ENCODE assay signal across 18 cellular contexts in genomic region chr7:31550432-31550831, GRCh38. TPM values are rescaled to one million over a fixed set of nuclear protein-coding genes. Genes with fewer than 3 reads are reported as not detected.
"Had no signal": no experiment of that assay in that cellular context is flagged by ENCODE, and none has a peak within 500 bp of the region (broad histone marks: within the 10 kb centered on the region; RNA-seq: fewer than 3 reads in every experiment).

No MANE protein-coding gene starts in this region.

- ATAC-seq: activated CD8-positive, alpha-beta memory T cell treated with anti-CD3 and anti-CD28 coated beads, Interleukin-2, amount 10 ng/mL, durations not matched to agents 7 days and 5 days; activated naive CD4-positive, alpha-beta T cell treated with anti-CD3 and anti-CD28 coated beads, Interleukin-2, amount 50 U/mL, for 72 hours; activated T-cell treated with anti-CD3 and anti-CD28 coated beads, Interleukin-2, amount 50 U/mL, for 4 hours; stimulated activated naive B cell treated with anti-CD40 and anti-IgM and Interleukin-4, amounts not matched to agents 10 μg/mL and 1 μg/mL and 100 μg/mL, for 72 hours had no signal

- DNase-seq: activated CD4-positive, alpha-beta T cell treated with anti-CD3 and anti-CD28 coated beads for 1 hour; activated CD4-positive, alpha-beta T cell treated with anti-CD3 and anti-CD28 coated beads, Interleukin-2, amount 50 U/mL, for 48 hours; activated CD8-positive, alpha-beta memory T cell treated with anti-CD3 and anti-CD28 coated beads, Interleukin-2, amount 10 ng/mL, durations not matched to agents 7 days and 5 days; activated effector memory CD4-positive, alpha-beta T cell treated with anti-CD3 and anti-CD28 coated beads, Interleukin-2, amount 50 U/mL, for 16 hours; activated T-cell treated with anti-CD3 and anti-CD28 coated beads, Interleukin-2, amount 50 U/mL, for 4 hours; amniotic stem cell; endodermal cell; erythroblast; sigmoid colon; stimulated activated CD4-positive, alpha-beta T cell treated with anti-CD3 and anti-CD28 coated beads, Interleukin-2, amount 100 ng/mL, for 24 hours; stimulated activated naive B cell treated with anti-CD40 and anti-IgM and Interleukin-4, amounts not matched to agents 10 μg/mL and 1 μg/mL and 100 μg/mL, for 72 hours; SW 1271; upper lobe of left lung had no signal

RNA-seq across cellular contexts. Expression of gene ITPRID1, which starts 36.5 kb away (rescaled TPM):
- total RNA-seq: activated CD8-positive, alpha-beta memory T cell treated with anti-CD3 and anti-CD28 coated beads, Interleukin-2, amount 10 ng/mL, durations not matched to agents 7 days and 5 days; activated naive CD4-positive, alpha-beta T cell treated with anti-CD3 and anti-CD28 coated beads, Interleukin-2, amount 50 U/mL, for 72 hours; activated T-cell treated with anti-CD3 and anti-CD28 coated beads, Interleukin-2, amount 50 U/mL, for 4 hours; chondrocyte; dermis microvascular lymphatic vessel endothelial cell; glomerular endothelial cell; mesenteric fat pad; sigmoid colon had no signal
